Comparison of ENCODE assay signal across 1 cellular context in the genomic region with DNA sequence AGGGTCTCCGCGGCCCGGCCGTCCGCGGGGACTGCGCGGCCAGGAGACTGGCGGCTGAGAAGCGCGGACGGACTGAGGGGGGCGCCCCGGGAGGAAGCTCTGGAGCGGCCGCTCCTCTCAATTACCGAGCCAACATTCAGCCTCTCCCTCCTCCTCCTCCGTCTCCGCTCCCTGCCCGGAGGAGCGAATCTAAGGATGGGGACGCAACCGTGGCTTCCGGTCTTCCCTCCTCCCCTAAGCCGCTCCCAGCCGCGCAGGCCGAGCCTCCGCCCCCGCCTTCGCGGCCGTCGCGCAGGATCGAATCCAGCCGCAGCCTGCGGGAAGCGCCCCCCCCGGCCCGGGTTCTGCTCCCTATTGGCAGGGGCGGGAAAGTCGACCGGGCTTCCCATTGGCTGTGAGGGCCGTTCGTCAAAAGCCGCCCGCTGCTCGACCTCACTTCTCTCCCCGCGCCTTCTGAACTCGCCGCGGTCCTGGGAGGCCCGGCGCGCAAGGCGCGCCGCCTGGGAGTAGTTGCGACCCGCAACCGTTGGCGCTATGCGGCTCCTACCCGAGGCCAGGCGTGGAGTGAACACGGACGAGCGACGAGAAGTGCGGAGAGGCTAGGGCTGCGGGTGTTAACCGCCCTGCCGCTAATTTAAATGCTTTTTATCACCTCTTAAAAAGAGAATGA.
A peak's percentile ranks its signal among the peaks of the same experiment; 100 is the strongest.
TF ChIP-seq lines count a peak whose summit lies in the region.

A gene (minus strand): TSS at position 197 of the 670 bp plus-strand sequence. CDS start 302 bp downstream, outside the sequence.

TF ChIP-seq in HepG2, 621 proteins besides CTCF, POLR2A, EP300 and RAD21 (continued from another document and continues in another):
- TF ChIP-seq, protein P1, sequence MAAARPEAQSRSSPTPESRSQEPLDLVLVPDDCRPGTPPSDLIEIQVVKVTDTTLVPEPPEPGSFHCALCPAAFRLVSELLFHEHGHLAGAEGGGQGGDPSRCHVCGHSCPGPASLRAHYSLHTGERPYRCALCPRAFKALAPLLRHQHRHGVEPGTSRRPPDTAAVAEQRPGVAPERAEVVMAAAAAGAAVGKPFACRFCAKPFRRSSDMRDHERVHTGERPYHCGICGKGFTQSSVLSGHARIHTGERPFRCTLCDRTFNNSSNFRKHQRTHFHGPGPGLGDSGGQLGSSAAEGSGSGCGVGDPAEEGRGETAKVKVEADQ (CRISPR knock-in tag; IDR thresholded peaks at IDR 0.05; ENCODE audit: borderline replicate concordance): no peak
- TF ChIP-seq ZNF790 (CRISPR knock-in tag; IDR thresholded peaks at IDR 0.05; ENCODE audit: borderline replicate concordance) (peak; percentile 72; the same call in 1 of the 2 replicates), GATAD2A (CRISPR knock-in tag; IDR thresholded peaks at IDR 0.05) (peak; percentile 69), ATAD3A (CRISPR knock-in tag; IDR thresholded peaks at IDR 0.05) (no peak), NR2F2 (IDR thresholded peaks at IDR 0.05; ENCODE audit: borderline replicate concordance, low read depth) (0 out of 2 replicates have a peak, but pooled peaks have one; percentile 43), ZNF326 (CRISPR knock-in tag; IDR thresholded peaks at IDR 0.05; ENCODE audit: borderline replicate concordance) (no peak), ZSCAN21 (CRISPR knock-in tag; IDR thresholded peaks at IDR 0.05; ENCODE audit: borderline replicate concordance) (peak; percentile 92; the same call in 1 of the 2 replicates), PRMT3 (CRISPR knock-in tag; IDR thresholded peaks at IDR 0.05; ENCODE audit: borderline replicate concordance, low read depth) (no peak), ZNF761 (CRISPR knock-in tag; conservative IDR thresholded peaks at IDR 0.05) (peak; percentile 49), ZNF331 (CRISPR knock-in tag; IDR thresholded peaks at IDR 0.05) (peak; percentile 96), ZNF101 (CRISPR knock-in tag; IDR thresholded peaks at IDR 0.05; ENCODE audit: borderline replicate concordance, low read depth) (no peak; the same call in 1 of the 2 replicates), SP5 (CRISPR knock-in tag; IDR thresholded peaks at IDR 0.05; ENCODE audit: borderline replicate concordance, low read depth) (peak; percentile 62; the same call in 1 of the 2 replicates), ZNF564 (CRISPR knock-in tag; IDR thresholded peaks at IDR 0.05) (no peak; the same call in 1 of the 2 replicates), ZFP37 (CRISPR knock-in tag; IDR thresholded peaks at IDR 0.05; ENCODE audit: borderline replicate concordance) (peak; percentile 94), NCOA2 (CRISPR knock-in tag; IDR thresholded peaks at IDR 0.05) (peak; percentile 66), ZFYVE20 (CRISPR knock-in tag; IDR thresholded peaks at IDR 0.05; ENCODE audit: borderline replicate concordance, low read depth) (no peak), RFX1 (IDR thresholded peaks at IDR 0.05) (no peak), ZNF292 (CRISPR knock-in tag; IDR thresholded peaks at IDR 0.05; ENCODE audit: borderline replicate concordance, low read depth) (no peak; the same call in none of the 2 replicates), MTA1 (CRISPR knock-in tag; IDR thresholded peaks at IDR 0.05; ENCODE audit: borderline replicate concordance) (peak; percentile 33; the same call in 1 of the 2 replicates), PAX8 (CRISPR knock-in tag; IDR thresholded peaks at IDR 0.05; ENCODE audit: borderline replicate concordance) (peak; percentile 14), SALL1 (CRISPR knock-in tag; IDR thresholded peaks at IDR 0.05) (peak; percentile 94), RNF2 (conservative IDR thresholded peaks at IDR 0.05; ENCODE audit: low read depth) (no peak), ZNF816 (CRISPR knock-in tag; IDR thresholded peaks at IDR 0.05; ENCODE audit: borderline replicate concordance) (no peak; the same call in 1 of the 2 replicates), MIER2 (CRISPR knock-in tag; IDR thresholded peaks at IDR 0.05) (0 out of 2 replicates have a peak, but pooled peaks have one; percentile 63), FOXO1 (CRISPR knock-in tag; IDR thresholded peaks at IDR 0.05) (peak; percentile 60), JUNB (CRISPR knock-in tag; IDR thresholded peaks at IDR 0.05; ENCODE audit: borderline replicate concordance) (no peak), ZNF782 (CRISPR knock-in tag; IDR thresholded peaks at IDR 0.05; ENCODE audit: borderline replicate concordance) (peak; percentile 61), NFRKB (IDR thresholded peaks at IDR 0.05) (no peak), ZNF670 (CRISPR knock-in tag; IDR thresholded peaks at IDR 0.05; ENCODE audit: borderline replicate concordance) (no peak)
- TF ChIP-seq, protein P2, sequence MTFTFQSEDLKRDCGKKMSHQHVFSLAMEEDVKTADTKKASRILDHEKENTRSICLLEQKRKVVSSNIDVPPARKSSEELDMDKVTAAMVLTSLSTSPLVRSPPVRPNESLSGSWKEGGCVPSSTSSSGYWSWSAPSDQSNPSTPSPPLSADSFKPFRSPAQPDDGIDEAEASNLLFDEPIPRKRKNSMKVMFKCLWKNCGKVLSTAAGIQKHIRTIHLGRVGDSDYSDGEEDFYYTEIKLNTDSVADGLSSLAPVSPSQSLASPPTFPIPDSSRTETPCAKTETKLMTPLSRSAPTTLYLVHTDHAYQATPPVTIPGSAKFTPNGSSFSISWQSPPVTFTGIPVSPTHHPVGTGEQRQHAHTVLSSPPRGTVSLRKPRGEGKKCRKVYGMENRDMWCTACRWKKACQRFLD (CRISPR knock-in tag; IDR thresholded peaks at IDR 0.05; ENCODE audit: borderline replicate concordance): 0 out of 2 replicates have a peak, but pooled peaks have one; percentile 32
- TF ChIP-seq, protein P3, sequence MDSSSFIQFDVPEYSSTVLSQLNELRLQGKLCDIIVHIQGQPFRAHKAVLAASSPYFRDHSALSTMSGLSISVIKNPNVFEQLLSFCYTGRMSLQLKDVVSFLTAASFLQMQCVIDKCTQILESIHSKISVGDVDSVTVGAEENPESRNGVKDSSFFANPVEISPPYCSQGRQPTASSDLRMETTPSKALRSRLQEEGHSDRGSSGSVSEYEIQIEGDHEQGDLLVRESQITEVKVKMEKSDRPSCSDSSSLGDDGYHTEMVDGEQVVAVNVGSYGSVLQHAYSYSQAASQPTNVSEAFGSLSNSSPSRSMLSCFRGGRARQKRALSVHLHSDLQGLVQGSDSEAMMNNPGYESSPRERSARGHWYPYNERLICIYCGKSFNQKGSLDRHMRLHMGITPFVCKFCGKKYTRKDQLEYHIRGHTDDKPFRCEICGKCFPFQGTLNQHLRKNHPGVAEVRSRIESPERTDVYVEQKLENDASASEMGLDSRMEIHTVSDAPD (CRISPR knock-in tag; IDR thresholded peaks at IDR 0.05): no peak
- TF ChIP-seq, protein P4, sequence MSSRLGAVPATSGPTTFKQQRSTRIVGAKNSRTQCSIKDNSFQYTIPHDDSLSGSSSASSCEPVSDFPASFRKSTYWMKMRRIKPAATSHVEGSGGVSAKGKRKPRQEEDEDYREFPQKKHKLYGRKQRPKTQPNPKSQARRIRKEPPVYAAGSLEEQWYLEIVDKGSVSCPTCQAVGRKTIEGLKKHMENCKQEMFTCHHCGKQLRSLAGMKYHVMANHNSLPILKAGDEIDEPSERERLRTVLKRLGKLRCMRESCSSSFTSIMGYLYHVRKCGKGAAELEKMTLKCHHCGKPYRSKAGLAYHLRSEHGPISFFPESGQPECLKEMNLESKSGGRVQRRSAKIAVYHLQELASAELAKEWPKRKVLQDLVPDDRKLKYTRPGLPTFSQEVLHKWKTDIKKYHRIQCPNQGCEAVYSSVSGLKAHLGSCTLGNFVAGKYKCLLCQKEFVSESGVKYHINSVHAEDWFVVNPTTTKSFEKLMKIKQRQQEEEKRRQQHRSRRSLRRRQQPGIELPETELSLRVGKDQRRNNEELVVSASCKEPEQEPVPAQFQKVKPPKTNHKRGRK (CRISPR knock-in tag; IDR thresholded peaks at IDR 0.05): peak; percentile 50; the same call in 1 of the 2 replicates
- TF ChIP-seq, protein P5, sequence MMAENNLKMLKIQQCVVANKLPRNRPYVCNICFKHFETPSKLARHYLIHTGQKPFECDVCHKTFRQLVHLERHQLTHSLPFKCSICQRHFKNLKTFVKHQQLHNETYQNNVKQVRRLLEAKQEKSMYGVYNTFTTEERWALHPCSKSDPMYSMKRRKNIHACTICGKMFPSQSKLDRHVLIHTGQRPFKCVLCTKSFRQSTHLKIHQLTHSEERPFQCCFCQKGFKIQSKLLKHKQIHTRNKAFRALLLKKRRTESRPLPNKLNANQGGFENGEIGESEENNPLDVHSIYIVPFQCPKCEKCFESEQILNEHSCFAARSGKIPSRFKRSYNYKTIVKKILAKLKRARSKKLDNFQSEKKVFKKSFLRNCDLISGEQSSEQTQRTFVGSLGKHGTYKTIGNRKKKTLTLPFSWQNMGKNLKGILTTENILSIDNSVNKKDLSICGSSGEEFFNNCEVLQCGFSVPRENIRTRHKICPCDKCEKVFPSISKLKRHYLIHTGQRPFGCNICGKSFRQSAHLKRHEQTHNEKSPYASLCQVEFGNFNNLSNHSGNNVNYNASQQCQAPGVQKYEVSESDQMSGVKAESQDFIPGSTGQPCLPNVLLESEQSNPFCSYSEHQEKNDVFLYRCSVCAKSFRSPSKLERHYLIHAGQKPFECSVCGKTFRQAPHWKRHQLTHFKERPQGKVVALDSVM (CRISPR knock-in tag; IDR thresholded peaks at IDR 0.05): peak; percentile 36; the same call in 1 of the 2 replicates
- TF ChIP-seq, protein P6, sequence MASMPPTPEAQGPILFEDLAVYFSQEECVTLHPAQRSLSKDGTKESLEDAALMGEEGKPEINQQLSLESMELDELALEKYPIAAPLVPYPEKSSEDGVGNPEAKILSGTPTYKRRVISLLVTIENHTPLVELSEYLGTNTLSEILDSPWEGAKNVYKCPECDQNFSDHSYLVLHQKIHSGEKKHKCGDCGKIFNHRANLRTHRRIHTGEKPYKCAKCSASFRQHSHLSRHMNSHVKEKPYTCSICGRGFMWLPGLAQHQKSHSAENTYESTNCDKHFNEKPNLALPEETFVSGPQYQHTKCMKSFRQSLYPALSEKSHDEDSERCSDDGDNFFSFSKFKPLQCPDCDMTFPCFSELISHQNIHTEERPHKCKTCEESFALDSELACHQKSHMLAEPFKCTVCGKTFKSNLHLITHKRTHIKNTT (CRISPR knock-in tag; IDR thresholded peaks at IDR 0.05): no peak
- TF ChIP-seq, protein P7, sequence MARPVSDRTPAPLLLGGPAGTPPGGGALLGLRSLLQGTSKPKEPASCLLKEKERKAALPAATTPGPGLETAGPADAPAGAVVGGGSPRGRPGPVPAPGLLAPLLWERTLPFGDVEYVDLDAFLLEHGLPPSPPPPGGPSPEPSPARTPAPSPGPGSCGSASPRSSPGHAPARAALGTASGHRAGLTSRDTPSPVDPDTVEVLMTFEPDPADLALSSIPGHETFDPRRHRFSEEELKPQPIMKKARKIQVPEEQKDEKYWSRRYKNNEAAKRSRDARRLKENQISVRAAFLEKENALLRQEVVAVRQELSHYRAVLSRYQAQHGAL (CRISPR knock-in tag; IDR thresholded peaks at IDR 0.05; ENCODE audit: not compliant biosample characterization): peak; percentile 63
- TF ChIP-seq, protein P8, sequence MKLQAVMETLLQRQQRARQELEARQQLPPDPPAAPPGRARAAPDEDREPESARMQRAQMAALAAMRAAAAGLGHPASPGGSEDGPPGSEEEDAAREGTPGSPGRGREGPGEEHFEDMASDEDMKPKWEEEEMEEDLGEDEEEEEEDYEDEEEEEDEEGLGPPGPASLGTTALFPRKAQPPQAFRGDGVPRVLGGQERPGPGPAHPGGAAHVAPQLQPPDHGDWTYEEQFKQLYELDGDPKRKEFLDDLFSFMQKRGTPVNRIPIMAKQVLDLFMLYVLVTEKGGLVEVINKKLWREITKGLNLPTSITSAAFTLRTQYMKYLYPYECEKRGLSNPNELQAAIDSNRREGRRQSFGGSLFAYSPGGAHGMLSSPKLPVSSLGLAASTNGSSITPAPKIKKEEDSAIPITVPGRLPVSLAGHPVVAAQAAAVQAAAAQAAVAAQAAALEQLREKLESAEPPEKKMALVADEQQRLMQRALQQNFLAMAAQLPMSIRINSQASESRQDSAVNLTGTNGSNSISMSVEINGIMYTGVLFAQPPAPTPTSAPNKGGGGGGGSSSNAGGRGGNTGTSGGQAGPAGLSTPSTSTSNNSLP (IDR thresholded peaks at IDR 0.05; ENCODE audit: low read depth, low read length): peak; percentile 59; the same call in 1 of the 2 replicates
- TF ChIP-seq, protein P9, sequence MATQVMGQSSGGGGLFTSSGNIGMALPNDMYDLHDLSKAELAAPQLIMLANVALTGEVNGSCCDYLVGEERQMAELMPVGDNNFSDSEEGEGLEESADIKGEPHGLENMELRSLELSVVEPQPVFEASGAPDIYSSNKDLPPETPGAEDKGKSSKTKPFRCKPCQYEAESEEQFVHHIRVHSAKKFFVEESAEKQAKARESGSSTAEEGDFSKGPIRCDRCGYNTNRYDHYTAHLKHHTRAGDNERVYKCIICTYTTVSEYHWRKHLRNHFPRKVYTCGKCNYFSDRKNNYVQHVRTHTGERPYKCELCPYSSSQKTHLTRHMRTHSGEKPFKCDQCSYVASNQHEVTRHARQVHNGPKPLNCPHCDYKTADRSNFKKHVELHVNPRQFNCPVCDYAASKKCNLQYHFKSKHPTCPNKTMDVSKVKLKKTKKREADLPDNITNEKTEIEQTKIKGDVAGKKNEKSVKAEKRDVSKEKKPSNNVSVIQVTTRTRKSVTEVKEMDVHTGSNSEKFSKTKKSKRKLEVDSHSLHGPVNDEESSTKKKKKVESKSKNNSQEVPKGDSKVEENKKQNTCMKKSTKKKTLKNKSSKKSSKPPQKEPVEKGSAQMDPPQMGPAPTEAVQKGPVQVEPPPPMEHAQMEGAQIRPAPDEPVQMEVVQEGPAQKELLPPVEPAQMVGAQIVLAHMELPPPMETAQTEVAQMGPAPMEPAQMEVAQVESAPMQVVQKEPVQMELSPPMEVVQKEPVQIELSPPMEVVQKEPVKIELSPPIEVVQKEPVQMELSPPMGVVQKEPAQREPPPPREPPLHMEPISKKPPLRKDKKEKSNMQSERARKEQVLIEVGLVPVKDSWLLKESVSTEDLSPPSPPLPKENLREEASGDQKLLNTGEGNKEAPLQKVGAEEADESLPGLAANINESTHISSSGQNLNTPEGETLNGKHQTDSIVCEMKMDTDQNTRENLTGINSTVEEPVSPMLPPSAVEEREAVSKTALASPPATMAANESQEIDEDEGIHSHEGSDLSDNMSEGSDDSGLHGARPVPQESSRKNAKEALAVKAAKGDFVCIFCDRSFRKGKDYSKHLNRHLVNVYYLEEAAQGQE (IDR thresholded peaks at IDR 0.05; ENCODE audit: borderline replicate concordance in 1 of 2, low read depth in 1 of 2, low read length in 2 of 2): peak in 1 of 2 experiments; percentile 78; a peak in 1 of 4 replicates
- TF ChIP-seq, protein P10, sequence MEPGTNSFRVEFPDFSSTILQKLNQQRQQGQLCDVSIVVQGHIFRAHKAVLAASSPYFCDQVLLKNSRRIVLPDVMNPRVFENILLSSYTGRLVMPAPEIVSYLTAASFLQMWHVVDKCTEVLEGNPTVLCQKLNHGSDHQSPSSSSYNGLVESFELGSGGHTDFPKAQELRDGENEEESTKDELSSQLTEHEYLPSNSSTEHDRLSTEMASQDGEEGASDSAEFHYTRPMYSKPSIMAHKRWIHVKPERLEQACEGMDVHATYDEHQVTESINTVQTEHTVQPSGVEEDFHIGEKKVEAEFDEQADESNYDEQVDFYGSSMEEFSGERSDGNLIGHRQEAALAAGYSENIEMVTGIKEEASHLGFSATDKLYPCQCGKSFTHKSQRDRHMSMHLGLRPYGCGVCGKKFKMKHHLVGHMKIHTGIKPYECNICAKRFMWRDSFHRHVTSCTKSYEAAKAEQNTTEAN (CRISPR knock-in tag; conservative IDR thresholded peaks at IDR 0.05): peak; percentile 77
- TF ChIP-seq, protein P11, sequence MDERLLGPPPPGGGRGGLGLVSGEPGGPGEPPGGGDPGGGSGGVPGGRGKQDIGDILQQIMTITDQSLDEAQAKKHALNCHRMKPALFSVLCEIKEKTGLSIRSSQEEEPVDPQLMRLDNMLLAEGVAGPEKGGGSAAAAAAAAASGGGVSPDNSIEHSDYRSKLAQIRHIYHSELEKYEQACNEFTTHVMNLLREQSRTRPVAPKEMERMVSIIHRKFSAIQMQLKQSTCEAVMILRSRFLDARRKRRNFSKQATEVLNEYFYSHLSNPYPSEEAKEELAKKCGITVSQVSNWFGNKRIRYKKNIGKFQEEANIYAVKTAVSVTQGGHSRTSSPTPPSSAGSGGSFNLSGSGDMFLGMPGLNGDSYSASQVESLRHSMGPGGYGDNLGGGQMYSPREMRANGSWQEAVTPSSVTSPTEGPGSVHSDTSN (CRISPR knock-in tag; IDR thresholded peaks at IDR 0.05): peak; percentile 94
